ENCODE assay signal across 1 cellular context in genomic region chr5:80091792-80092192, GRCh38.
TF ChIP-seq lines count a peak whose summit lies in the region.

No MANE protein-coding gene starts in this region.

TF ChIP-seq in HepG2, 621 proteins besides CTCF, POLR2A, EP300 and RAD21 (continued from another document):
- TF ChIP-seq, protein P1, sequence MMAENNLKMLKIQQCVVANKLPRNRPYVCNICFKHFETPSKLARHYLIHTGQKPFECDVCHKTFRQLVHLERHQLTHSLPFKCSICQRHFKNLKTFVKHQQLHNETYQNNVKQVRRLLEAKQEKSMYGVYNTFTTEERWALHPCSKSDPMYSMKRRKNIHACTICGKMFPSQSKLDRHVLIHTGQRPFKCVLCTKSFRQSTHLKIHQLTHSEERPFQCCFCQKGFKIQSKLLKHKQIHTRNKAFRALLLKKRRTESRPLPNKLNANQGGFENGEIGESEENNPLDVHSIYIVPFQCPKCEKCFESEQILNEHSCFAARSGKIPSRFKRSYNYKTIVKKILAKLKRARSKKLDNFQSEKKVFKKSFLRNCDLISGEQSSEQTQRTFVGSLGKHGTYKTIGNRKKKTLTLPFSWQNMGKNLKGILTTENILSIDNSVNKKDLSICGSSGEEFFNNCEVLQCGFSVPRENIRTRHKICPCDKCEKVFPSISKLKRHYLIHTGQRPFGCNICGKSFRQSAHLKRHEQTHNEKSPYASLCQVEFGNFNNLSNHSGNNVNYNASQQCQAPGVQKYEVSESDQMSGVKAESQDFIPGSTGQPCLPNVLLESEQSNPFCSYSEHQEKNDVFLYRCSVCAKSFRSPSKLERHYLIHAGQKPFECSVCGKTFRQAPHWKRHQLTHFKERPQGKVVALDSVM (CRISPR knock-in tag; IDR thresholded peaks at IDR 0.05) = peak; percentile 27; the same call in 1 of the 2 replicates
- TF ChIP-seq KLF16 (CRISPR knock-in tag; IDR thresholded peaks at IDR 0.05) (0 out of 4 replicates have a peak, but pooled peaks of 1 of the 2 experiments have one; percentile 24), ZSCAN5A (CRISPR knock-in tag; IDR thresholded peaks at IDR 0.05; ENCODE audit: borderline replicate concordance) (0 out of 2 replicates have a peak, but pooled peaks have one; percentile 7)
TF ChIP-seq in HepG2: peak in this region for 7; not testable (repeated sequence) for 614.
